ENCODE assay signal across 1 cellular context in genomic region chr19:32693151-32694108, GRCh38.
A peak's percentile ranks its signal among the peaks of the same experiment; 100 is the strongest.
TF ChIP-seq lines count a peak whose summit lies in the region.

No MANE protein-coding gene starts in this region.

TF ChIP-seq in H1, 55 proteins besides CTCF, POLR2A, EP300 and RAD21:
- 0 out of 2 replicates have a peak, but pooled peaks have one; percentile 13 for TF ChIP-seq SP1 (IDR thresholded peaks at IDR 0.05; ENCODE audit: low read depth, low read length)
